ENCODE assay signal across 21 cellular contexts in the genomic region with DNA sequence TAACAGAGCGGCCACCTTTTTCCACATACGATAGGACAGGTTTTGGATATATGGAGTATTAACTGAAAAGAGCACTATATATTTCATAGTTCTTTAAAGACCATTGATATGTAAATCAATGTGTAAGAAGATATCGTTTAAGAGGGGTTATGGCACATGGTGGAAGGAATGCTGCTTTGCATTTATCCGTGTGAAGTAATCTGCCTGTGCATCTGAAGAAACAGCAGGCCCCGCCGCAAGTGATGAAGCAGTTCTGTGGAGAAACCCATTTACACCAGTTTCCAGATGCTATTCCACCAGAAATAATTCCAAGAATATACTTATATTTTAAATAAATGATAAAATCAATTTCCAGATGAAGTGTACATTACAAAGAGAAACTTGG.
"Had no signal": no experiment of that assay in that cellular context is flagged by ENCODE, and none has a peak within 500 bp of the region (broad histone marks: within the 10 kb centered on the region; RNA-seq: fewer than 3 reads in every experiment).

No MANE protein-coding gene starts in this region.

- H3K4me3 ChIP-seq: cardiac muscle cell, pancreas, psoas muscle, right atrium auricular region, thoracic aorta, upper lobe of left lung had no signal

- ATAC-seq: activated CD8-positive, alpha-beta memory T cell treated with anti-CD3 and anti-CD28 coated beads, Interleukin-2, amount 10 ng/mL, durations not matched to agents 7 days and 5 days; activated CD8-positive, alpha-beta T cell treated with anti-CD3 and anti-CD28 coated beads for 36 hours; activated naive CD8-positive, alpha-beta T cell treated with anti-CD3 and anti-CD28 coated beads, Interleukin-2, amount 50 U/mL, for 24 hours; left ventricle myocardium superior; pancreas had no signal

- H3K36me3 ChIP-seq: cardiac muscle cell, pancreas, right atrium auricular region, thoracic aorta, upper lobe of left lung had no signal

- H3K9me3 ChIP-seq: pancreas, psoas muscle, right atrium auricular region, thoracic aorta, upper lobe of left lung had no signal

- H3K27ac ChIP-seq: cardiac muscle cell, pancreas, psoas muscle, right atrium auricular region, thoracic aorta, upper lobe of left lung had no signal

- H3K4me1 ChIP-seq: pancreas, psoas muscle, right atrium auricular region, upper lobe of left lung had no signal

- DNase-seq: activated CD4-positive, alpha-beta T cell treated with anti-CD3 and anti-CD28 coated beads, Interleukin-2, amount 10 ng/mL, durations not matched to agents 7 days and 5 days; activated CD4-positive, CD25-positive, alpha-beta regulatory T cell treated with anti-CD3 and anti-CD28 coated beads, Interleukin-2, amount 50 U/mL, for 72 hours; activated CD8-positive, alpha-beta memory T cell treated with anti-CD3 and anti-CD28 coated beads, Interleukin-2, amount 10 ng/mL, durations not matched to agents 7 days and 5 days; activated CD8-positive, alpha-beta T cell treated with anti-CD3 and anti-CD28 coated beads for 36 hours; activated gamma-delta T cell; activated naive CD4-positive, alpha-beta T cell treated with anti-CD3 and anti-CD28 coated beads, Interleukin-2, amount 50 U/mL, for 16 hours; activated naive CD8-positive, alpha-beta T cell treated with anti-CD3 and anti-CD28 coated beads, Interleukin-2, amount 50 U/mL, for 24 hours; activated T-cell treated with anti-CD3 and anti-CD28 coated beads for 4 hours; cortex of kidney; erythroblast; foreskin fibroblast; left ventricle myocardium superior; pancreas; psoas muscle; stimulated activated CD4-positive, alpha-beta T cell treated with anti-CD3 and anti-CD28 coated beads, Interleukin-4, amount 100 ng/mL, for 24 hours; stimulated activated naive CD4-positive, alpha-beta T cell treated with Interleukin-2 at 50 U/mL for 16 hours; T-helper 2 cell; upper lobe of left lung had no signal

- H3K27me3 ChIP-seq: cardiac muscle cell, pancreas, right atrium auricular region, upper lobe of left lung had no signal
